6 cellular contexts compared by ENCODE assay signal in genomic region chr20:23211164-23211563, GRCh38.
"Had no signal": no experiment of that assay in that cellular context is flagged by ENCODE, and none has a peak within 500 bp of the region (broad histone marks: within the 10 kb centered on the region; RNA-seq: fewer than 3 reads in every experiment).

No MANE protein-coding gene starts in this region.

- H3K9me3 Mint-ChIP-seq: H9 had no signal

- H3K4me3 Mint-ChIP-seq: H9 had no signal

- DNase-seq: GM23248, H9, HCEC 1CT, IMR-90, KG1 had no signal

- H3K9ac ChIP-seq: GM23248 had no signal

- ATAC-seq: K562 had no signal

- H3K27ac ChIP-seq: GM23248 had no signal

- H3K4me3 ChIP-seq: GM23248, K562 had no signal
